Comparison of ENCODE assay signal across 1 cellular context in genomic region chr3:45908761-45909160, GRCh38.
TF ChIP-seq lines count a peak whose summit lies in the region.

No MANE protein-coding gene starts in this region.

TF ChIP-seq in GM12878, 131 proteins besides CTCF, POLR2A, EP300 and RAD21:
- TF ChIP-seq PRDM15 (CRISPR knock-in tag; IDR thresholded peaks at IDR 0.05) (no peak), REST (IDR thresholded peaks at IDR 0.05; ENCODE audit: low read depth, low read length) (no peak), PKNOX1 (IDR thresholded peaks at IDR 0.05) (peak; percentile 26; the same call in 1 of the 2 replicates), HCFC1 (IDR thresholded peaks at IDR 0.05; ENCODE audit: low read length) (no peak), MLLT1 (IDR thresholded peaks at IDR 0.05) (peak; percentile 54; the same call in 1 of the 2 replicates)
